9 cellular contexts compared by ENCODE assay signal in genomic region chr2:239225921-239226561, GRCh38.
DNase-seq lines count a peak whose midpoint lies in the region; ATAC-seq and TF ChIP-seq lines count a peak whose summit lies in the region.
"Had no signal": no experiment of that assay in that cellular context is flagged by ENCODE, and none has a peak within 500 bp of the region (broad histone marks: within the 10 kb centered on the region; RNA-seq: fewer than 3 reads in every experiment).

No MANE protein-coding gene starts in this region.

- H3K27me3 Mint-ChIP-seq in H9 (ENCODE audit: low read depth), result no peaks in the 10 kb centered on the region
- H3K27me3 Mint-ChIP-seq in activated CD4-positive, alpha-beta memory T cell treated with anti-CD3 and anti-CD28 coated beads, Interleukin-2, amount 10 ng/mL, durations not matched to agents 7 days and 5 days, result no peaks in the 10 kb centered on the region

- H3K4me1 ChIP-seq in H9 (ENCODE audit: insufficient read depth, low read length), result no peaks in the 10 kb centered on the region; the same call in 1 of the 2 replicates

- H3K9me3 ChIP-seq in H9 (ENCODE audit: control insufficient read depth, low read depth, low read length), result no peaks in the 10 kb centered on the region

- H2BK20ac ChIP-seq in H9 (ENCODE audit: low read depth, low read length, poor library complexity, severe bottlenecking), result no peak overlapping the region

- no peak overlapping the region for H4K8ac ChIP-seq in H9 (replicated peaks; ENCODE audit: insufficient read length, low read depth, low read length)

- no peak overlapping the region for H4K91ac ChIP-seq in H9 (ENCODE audit: insufficient read length, low read depth, low read length)

- no peak overlapping the region for H2AFZ ChIP-seq in H9 (ENCODE audit: low read length)

- H3K36me3 Mint-ChIP-seq in H9 (ENCODE audit: insufficient read depth in 1 of 3, low read depth in 3 of 3), result no peaks in the 10 kb centered on the region
- peaks cover 3% of the 10 kb centered on the region for H3K36me3 Mint-ChIP-seq in activated CD4-positive, alpha-beta memory T cell treated with anti-CD3 and anti-CD28 coated beads, Interleukin-2, amount 10 ng/mL, durations not matched to agents 7 days and 5 days (ENCODE audit: low read depth)

- H3K18ac ChIP-seq in H9 (ENCODE audit: insufficient read length, low read depth, low read length), result no peak overlapping the region

- CTCF ChIA-PET in activated CD4-positive, alpha-beta memory T cell treated with anti-CD3 and anti-CD28 coated beads, Interleukin-2, amount 10 ng/mL, durations not matched to agents 7 days and 5 days (lab: Charles Lee), result no interaction called here

- H3K27ac Mint-ChIP-seq in H9, result peak overlapping the region in 2 of 3 experiments; percentile 49 to 61; a peak in 3 of 7 replicates
- no peak overlapping the region for H3K27ac Mint-ChIP-seq in activated CD4-positive, alpha-beta memory T cell treated with anti-CD3 and anti-CD28 coated beads, Interleukin-2, amount 10 ng/mL, durations not matched to agents 7 days and 5 days

- H3K79me1 ChIP-seq in H9 (ENCODE audit: insufficient read depth, low read depth, low read length, poor library complexity, severe bottlenecking), result peaks cover 5% of the 10 kb centered on the region

- POLR2A ChIA-PET in activated CD4-positive, alpha-beta memory T cell treated with anti-CD3 and anti-CD28 coated beads, Interleukin-2, amount 10 ng/mL, durations not matched to agents 7 days and 5 days (lab: Charles Lee), result interaction anchor here (1.2 kb wide), 1 partner anchor 41 kb away, joined by 4 read pairs; no protein-coding TSS in a partner anchor

- H3K14ac ChIP-seq in H9 (ENCODE audit: insufficient read depth, low read length), result no peak overlapping the region

- peaks cover 1% of the 10 kb centered on the region; the same call in 1 of the 2 replicates for H3K79me2 ChIP-seq in H9 (ENCODE audit: insufficient read depth, low read length)

- ATAC-seq in GM19328 (IDR thresholded peaks at IDR 0.05; ENCODE audit: unreplicated experiment), result no peak

- H2AK5ac ChIP-seq in H9 (ENCODE audit: insufficient read length, low read length), result no peak overlapping the region

- H3K4me1 Mint-ChIP-seq in H9, result peaks cover 48 to 71% of the 10 kb centered on the region in 2 experiments
- H3K4me1 Mint-ChIP-seq in activated CD4-positive, alpha-beta memory T cell treated with anti-CD3 and anti-CD28 coated beads, Interleukin-2, amount 10 ng/mL, durations not matched to agents 7 days and 5 days, result peaks cover 66% of the 10 kb centered on the region

- DNase-seq in H9, result no peak
- DNase-seq in kidney glomerular epithelial cell (lab: John Stamatoyannopoulos, UW), result peak; percentile 16
- DNase-seq in stromal cell of bone marrow (ENCODE audit: low read depth), result peak; percentile 76
- DNase-seq in NCI-H1105 (lab: John Stamatoyannopoulos, UW), result no peak
- DNase-seq in activated CD4-positive, alpha-beta memory T cell treated with anti-CD3 and anti-CD28 coated beads, Interleukin-2, amount 10 ng/mL, durations not matched to agents 7 days and 5 days, result no peak
- no peak for DNase-seq in NCI-H1436 (lab: John Stamatoyannopoulos, UW)
- DNase-seq: naive B cell had no signal

- H4K20me1 ChIP-seq in H9 (ENCODE audit: control insufficient read depth, insufficient read depth, insufficient read length), result no peaks in the 10 kb centered on the region

- no peaks in the 10 kb centered on the region for H3K23me2 ChIP-seq in H9 (ENCODE audit: insufficient read length, low read depth, low read length, poor library complexity, severe bottlenecking)

- H3K27ac ChIP-seq in H9 (ENCODE audit: insufficient read length, low read depth, low read length) (no peak overlapping the region), angular gyrus (ENCODE audit: low read depth, low read length) (peak overlapping the region; percentile 85)

- no peak overlapping the region for H3K56ac ChIP-seq in H9 (ENCODE audit: insufficient read length, low read depth, low read length)

- no peak overlapping the region for H2BK120ac ChIP-seq in H9 (ENCODE audit: low read depth, low read length, poor library complexity, severe bottlenecking)

- no peak for TF ChIP-seq CTCF in H9 (conservative IDR thresholded peaks at IDR 0.05)

- H3K27me3 ChIP-seq in H9 (ENCODE audit: insufficient read depth, low read length), result no peaks in the 10 kb centered on the region

- no CpG with 5 or more reads among the region's 13 CpGs for WGBS in H9 (ENCODE audit: extremely low coverage, insufficient read length, low lambda C conversion rate)

- H2BK5ac ChIP-seq in H9 (ENCODE audit: insufficient read length, low read length), result no peak overlapping the region

- no peak overlapping the region for H2BK15ac ChIP-seq in H9 (ENCODE audit: low read depth, low read length)

- H3K4ac ChIP-seq in H9 (ENCODE audit: low read depth, low read length), result no peak overlapping the region

- no peak overlapping the region for H2BK12ac ChIP-seq in H9 (ENCODE audit: insufficient read length, low read depth, low read length)

- H3K4me3 Mint-ChIP-seq in H9, result no peak overlapping the region
- H3K4me3 Mint-ChIP-seq in activated CD4-positive, alpha-beta memory T cell treated with anti-CD3 and anti-CD28 coated beads, Interleukin-2, amount 10 ng/mL, durations not matched to agents 7 days and 5 days, result no peak overlapping the region

- no peak overlapping the region for H3K4me2 ChIP-seq in H9 (ENCODE audit: insufficient read depth, insufficient read length, low read length)

- H3K9ac ChIP-seq in H9 (ENCODE audit: extremely low read depth, insufficient read length, low read length), result no peak overlapping the region

- H3K23ac ChIP-seq in H9 (ENCODE audit: insufficient read length, low read depth, low read length), result no peak overlapping the region

- H3K9me3 Mint-ChIP-seq in H9, result no peaks in the 10 kb centered on the region
- no peaks in the 10 kb centered on the region for H3K9me3 Mint-ChIP-seq in activated CD4-positive, alpha-beta memory T cell treated with anti-CD3 and anti-CD28 coated beads, Interleukin-2, amount 10 ng/mL, durations not matched to agents 7 days and 5 days
- H3K9me3 Mint-ChIP-seq: naive B cell had no signal

- H4K5ac ChIP-seq in H9 (ENCODE audit: insufficient read length, low read depth, low read length), result no peak overlapping the region

- H3T11ph ChIP-seq in H9 (ENCODE audit: low read length), result no peak overlapping the region

Comparison
In these comparisons a context has a peak if more than half of its experiments do, and no peak if none do; other contexts are left out.
1. DNase-seq: peak in kidney glomerular epithelial cell (single experiment) and stromal cell of bone marrow (single experiment); none in H9 (single experiment), NCI-H1105 (single experiment), activated CD4-positive, alpha-beta memory T cell treated with anti-CD3 and anti-CD28 coated beads, Interleukin-2, amount 10 ng/mL, durations not matched to agents 7 days and 5 days (single experiment) and NCI-H1436 (single experiment).